In genomic region chr1:92037400-92037799, GRCh38 we compare ENCODE assay signal across 26 cellular contexts. TPM values are rescaled to one million over a fixed set of nuclear protein-coding genes. Genes with fewer than 3 reads are reported as not detected.
A peak's percentile ranks its signal among the peaks of the same experiment; 100 is the strongest.
DNase-seq lines count a peak whose midpoint lies in the region; ATAC-seq and TF ChIP-seq lines count a peak whose summit lies in the region.
"Had no signal": no experiment of that assay in that cellular context is flagged by ENCODE, and none has a peak within 500 bp of the region (broad histone marks: within the 10 kb centered on the region; RNA-seq: fewer than 3 reads in every experiment).

No MANE protein-coding gene starts in this region.

- no peaks in the 10 kb centered on the region for H3K36me3 ChIP-seq in endodermal cell (ENCODE audit: control insufficient read depth, insufficient read depth, low read length)
- H3K36me3 ChIP-seq: adrenal gland, BE2C, lower lobe of right lung, right atrium auricular region had no signal

- H3K27me3 Mint-ChIP-seq in endodermal cell (ENCODE audit: insufficient read depth) (no peaks in the 10 kb centered on the region), nephron (ENCODE audit: low read depth) (peaks cover 2% of the 10 kb centered on the region)
- H3K27me3 Mint-ChIP-seq: activated CD4-positive, alpha-beta memory T cell treated with anti-CD3 and anti-CD28 coated beads for 36 hours had no signal

- POLR2A ChIA-PET in AG04450 (lab: Yijun Ruan, JAX), result interaction anchor here (0.9 kb wide), 1 partner anchor 174 kb away, joined by 8 read pairs; no protein-coding TSS in a partner anchor

- no peaks in the 10 kb centered on the region for H3K27me3 ChIP-seq in AG04450 (ENCODE audit: control insufficient read depth, insufficient read depth, low read length)
- H3K27me3 ChIP-seq in endodermal cell (ENCODE audit: control insufficient read depth, insufficient read depth, low read length, poor library complexity, severe bottlenecking), result no peaks in the 10 kb centered on the region
- H3K27me3 ChIP-seq: adrenal gland, dorsolateral prefrontal cortex, right atrium auricular region had no signal

- no peak overlapping the region for H3K27ac ChIP-seq in AG04450 (ENCODE audit: low read depth, low read length)
- H3K27ac ChIP-seq in endodermal cell (ENCODE audit: low read depth, low read length), result no peak overlapping the region
- H3K27ac ChIP-seq: adrenal gland, lower lobe of right lung, right atrium auricular region, RWPE1 had no signal

- H3K4me3 Mint-ChIP-seq in endodermal cell (no peak overlapping the region), nephron (no peak overlapping the region)
- H3K4me3 Mint-ChIP-seq: activated CD4-positive, alpha-beta memory T cell treated with anti-CD3 and anti-CD28 coated beads for 36 hours; stimulated activated naive CD8-positive, alpha-beta T cell treated with anti-CD3 and anti-CD28 coated beads, Interleukin-15, Interleukin-2, amounts not matched to agents 100 ng/mL and 50 ng/mL, for 24 hours; type B pancreatic cell had no signal

- no peak for ATAC-seq in HG02973 (IDR thresholded peaks at IDR 0.05; ENCODE audit: unreplicated experiment)
- ATAC-seq: lower lobe of right lung, SK-N-SH treated with all-trans-retinoic acid at 6 μM for 48 hours had no signal

- peak; percentile 26 for DNase-seq in AG04450 (ENCODE audit: low read depth, low spot score)
- peak; percentile 59 for DNase-seq in NCI-H2227 (lab: John Stamatoyannopoulos, UW; ENCODE audit: unreplicated experiment)
- peak; percentile 50 for DNase-seq in endodermal cell
- no peak for DNase-seq in LoVo (ENCODE audit: low spot score)
- no peak for DNase-seq in UCSD-AML1 (lab: John Stamatoyannopoulos, UW; ENCODE audit: unreplicated experiment)
- DNase-seq in foreskin fibroblast, result no peak
- DNase-seq: activated CD4-positive, alpha-beta memory T cell treated with anti-CD3 and anti-CD28 coated beads for 36 hours; activated gamma-delta T cell; adrenal gland; BE2C; Caco-2; DMS79 treated with DMSO at 0.1 percent for 48 hours; dorsolateral prefrontal cortex; foreskin melanocyte; hypothalamus; lower lobe of right lung; NCI-H146; NCI-H526 treated with DMSO at 0.1 percent for 48 hours had no signal

- no peak overlapping the region for H3K9ac ChIP-seq in endodermal cell (ENCODE audit: extremely low read depth, low read length, poor library complexity, severe bottlenecking)

- no peaks in the 10 kb centered on the region for H3K36me3 Mint-ChIP-seq in endodermal cell (ENCODE audit: low read depth)
- no peaks in the 10 kb centered on the region for H3K36me3 Mint-ChIP-seq in nephron (ENCODE audit: low read depth)
- H3K36me3 Mint-ChIP-seq: activated CD4-positive, alpha-beta memory T cell treated with anti-CD3 and anti-CD28 coated beads for 36 hours; type B pancreatic cell had no signal

- H3K9me3 Mint-ChIP-seq in endodermal cell (no peaks in the 10 kb centered on the region), nephron (no peaks in the 10 kb centered on the region)
- H3K9me3 Mint-ChIP-seq: activated CD4-positive, alpha-beta memory T cell treated with anti-CD3 and anti-CD28 coated beads for 36 hours; stimulated activated naive CD8-positive, alpha-beta T cell treated with anti-CD3 and anti-CD28 coated beads, Interleukin-15, Interleukin-2, amounts not matched to agents 100 ng/mL and 50 ng/mL, for 24 hours; type B pancreatic cell had no signal

- TF ChIP-seq CTCF in AG04450 (IDR thresholded peaks at IDR 0.05; ENCODE audit: low read depth, low read length), result no peak
- no peak for TF ChIP-seq CTCF in endodermal cell (conservative IDR thresholded peaks at IDR 0.05)
- TF ChIP-seq CTCF in nephron (IDR thresholded peaks at IDR 0.05; ENCODE audit: unreplicated experiment in 3 of 3), result no peak
- TF ChIP-seq CTCF in foreskin fibroblast (IDR thresholded peaks at IDR 0.05; ENCODE audit: low read depth, low read length), result no peak

- CTCF ChIA-PET in AG04450 (lab: Charles Lee), result interaction anchor here (2.5 kb wide), 1 partner anchor 254 kb away, joined by 12 read pairs; no protein-coding TSS in a partner anchor

- H3K4me1 ChIP-seq in endodermal cell (ENCODE audit: control insufficient read depth, insufficient read depth, low read length), result no peaks in the 10 kb centered on the region
- H3K4me1 ChIP-seq: adrenal gland, BE2C, lower lobe of right lung, right atrium auricular region had no signal

- H3K4me1 Mint-ChIP-seq in endodermal cell, result peaks cover 4% of the 10 kb centered on the region
- peaks cover 5% of the 10 kb centered on the region for H3K4me1 Mint-ChIP-seq in nephron

- H3K9me3 ChIP-seq in AG04450 (ENCODE audit: control insufficient read depth, insufficient read depth, low read length), result no peaks in the 10 kb centered on the region
- H3K9me3 ChIP-seq in endodermal cell (ENCODE audit: control insufficient read depth, low read length), result no peaks in the 10 kb centered on the region
- H3K9me3 ChIP-seq: adrenal gland, BE2C, Caco-2, lower lobe of right lung, right atrium auricular region had no signal

- H3K27ac Mint-ChIP-seq in endodermal cell (no peak overlapping the region), nephron (peak overlapping the region in 2 of 3 experiments; percentile 4 to 48)
- H3K27ac Mint-ChIP-seq: activated CD4-positive, alpha-beta memory T cell treated with anti-CD3 and anti-CD28 coated beads for 36 hours; stimulated activated naive CD8-positive, alpha-beta T cell treated with anti-CD3 and anti-CD28 coated beads, Interleukin-15, Interleukin-2, amounts not matched to agents 100 ng/mL and 50 ng/mL, for 24 hours; type B pancreatic cell had no signal

- WGBS in endodermal cell (ENCODE audit: insufficient coverage in 1 of 2, insufficient read length in 1 of 2), 2 experiments, result 78 to 95% methylated on average over 5 to 6 of the region's 6 CpGs

- H3K4me3 ChIP-seq in AG04450 (ENCODE audit: low read depth, low read length), result no peak overlapping the region
- H3K4me3 ChIP-seq in endodermal cell (ENCODE audit: low read length), result no peak overlapping the region
- H3K4me3 ChIP-seq in foreskin fibroblast (ENCODE audit: low read depth in 1 of 2, low read length in 2 of 2), result no peak overlapping the region
- H3K4me3 ChIP-seq: adrenal gland, lower lobe of right lung, right atrium auricular region had no signal

RNA-seq across cellular contexts. Expression of gene EPHX4, which starts 7.6 kb away (rescaled TPM):
- 2.6 and 4.1 TPM in 2 replicates for polyA plus RNA-seq in AG04450 (2011; rRNA removed)
- polyA minus RNA-seq in AG04450 (2011; rRNA and poly(A)+ RNA removed), result 0.43 and 1.1 TPM in 2 replicates
- under 1 TPM; 0.40 to 0.73 TPM for total RNA-seq in endodermal cell
- 0.93 TPM for polyA plus RNA-seq in endodermal cell (2013, experiment 1 of 2)
- polyA plus RNA-seq in endodermal cell (2013, experiment 2 of 2), result 0.99 TPM
- total RNA-seq: right atrium auricular region had no signal

RNA-seq across cellular contexts. Expression of gene SETSIP, which starts 37.8 kb away (rescaled TPM):
- polyA plus RNA-seq in AG04450 (2011; rRNA removed), result 0.22 and 0.52 TPM in 2 replicates
- polyA minus RNA-seq in AG04450 (2011; rRNA and poly(A)+ RNA removed), result not detected in 2 replicates
- total RNA-seq in endodermal cell, result under 1 TPM in 1 of 2 donors, not detected in 1; 0.37 TPM
- 0.36 TPM for polyA plus RNA-seq in endodermal cell (2013, experiment 1 of 2)
- not detected for polyA plus RNA-seq in endodermal cell (2013, experiment 2 of 2)
- total RNA-seq: activated CD4-positive, alpha-beta memory T cell treated with anti-CD3 and anti-CD28 coated beads for 36 hours; adrenal gland; Caco-2; kidney epithelial cell; lower lobe of right lung; right atrium auricular region had no signal
- polyA plus RNA-seq: adrenal gland had no signal

RNA-seq across cellular contexts. Expression of gene BTBD8, which starts 42.7 kb away (rescaled TPM):
- polyA plus RNA-seq in AG04450 (2011; rRNA removed), result 3.1 and 5.0 TPM in 2 replicates
- 2.2 and 6.3 TPM in 2 replicates for polyA minus RNA-seq in AG04450 (2011; rRNA and poly(A)+ RNA removed)
- 1 to 10 TPM; 6.8 to 8.1 TPM for total RNA-seq in endodermal cell
- polyA plus RNA-seq in endodermal cell (2013, experiment 1 of 2), result 3.9 TPM
- polyA plus RNA-seq in endodermal cell (2013, experiment 2 of 2), result 3.3 TPM

Comparison
In these comparisons a context has a peak if more than half of its experiments do, and no peak if none do; other contexts are left out.
1. DNase-seq: peak in AG04450 (single experiment), NCI-H2227 (single experiment) and endodermal cell (single experiment); none in LoVo (single experiment), UCSD-AML1 (single experiment) and foreskin fibroblast (0 of 2).